Comparison of ENCODE assay signal across 3 cellular contexts in the genomic region with DNA sequence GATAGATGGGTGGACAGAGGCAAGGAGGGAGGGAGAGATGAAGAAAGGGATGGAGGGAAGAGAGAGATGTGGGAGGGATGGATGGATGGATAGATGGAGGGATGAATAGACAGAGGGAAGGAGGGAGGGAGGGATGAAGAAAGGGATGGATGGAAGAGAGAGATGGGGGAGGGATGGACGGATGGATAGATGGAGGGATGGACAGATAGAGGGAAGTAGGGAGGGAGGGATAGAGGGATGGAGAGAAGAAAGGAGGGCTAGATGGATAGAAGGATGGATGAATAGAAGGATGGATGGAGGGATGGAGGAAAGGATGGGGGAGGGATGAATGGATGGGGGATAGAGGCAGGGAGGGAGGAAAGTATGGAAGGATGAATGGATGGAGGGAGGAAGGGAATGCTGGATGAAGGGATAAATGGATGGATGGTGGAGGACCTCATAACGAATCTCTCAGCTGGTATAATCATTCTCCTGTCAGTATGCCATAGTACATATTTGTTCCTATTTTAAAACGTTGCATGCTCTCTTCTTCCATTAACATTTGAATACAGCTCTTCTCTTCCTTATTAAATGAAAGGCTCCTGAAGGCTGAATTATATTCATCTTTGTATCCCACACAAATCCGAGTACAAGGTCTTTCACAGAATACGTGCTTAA.
TF ChIP-seq lines count a peak whose summit lies in the region.

No MANE protein-coding gene starts in this region.

TF ChIP-seq in HepG2, 621 proteins besides CTCF, POLR2A, EP300 and RAD21 (continues in another document):
- TF ChIP-seq ZNF614 (CRISPR knock-in tag; IDR thresholded peaks at IDR 0.05; ENCODE audit: borderline replicate concordance): no peak
- TF ChIP-seq, protein P1, sequence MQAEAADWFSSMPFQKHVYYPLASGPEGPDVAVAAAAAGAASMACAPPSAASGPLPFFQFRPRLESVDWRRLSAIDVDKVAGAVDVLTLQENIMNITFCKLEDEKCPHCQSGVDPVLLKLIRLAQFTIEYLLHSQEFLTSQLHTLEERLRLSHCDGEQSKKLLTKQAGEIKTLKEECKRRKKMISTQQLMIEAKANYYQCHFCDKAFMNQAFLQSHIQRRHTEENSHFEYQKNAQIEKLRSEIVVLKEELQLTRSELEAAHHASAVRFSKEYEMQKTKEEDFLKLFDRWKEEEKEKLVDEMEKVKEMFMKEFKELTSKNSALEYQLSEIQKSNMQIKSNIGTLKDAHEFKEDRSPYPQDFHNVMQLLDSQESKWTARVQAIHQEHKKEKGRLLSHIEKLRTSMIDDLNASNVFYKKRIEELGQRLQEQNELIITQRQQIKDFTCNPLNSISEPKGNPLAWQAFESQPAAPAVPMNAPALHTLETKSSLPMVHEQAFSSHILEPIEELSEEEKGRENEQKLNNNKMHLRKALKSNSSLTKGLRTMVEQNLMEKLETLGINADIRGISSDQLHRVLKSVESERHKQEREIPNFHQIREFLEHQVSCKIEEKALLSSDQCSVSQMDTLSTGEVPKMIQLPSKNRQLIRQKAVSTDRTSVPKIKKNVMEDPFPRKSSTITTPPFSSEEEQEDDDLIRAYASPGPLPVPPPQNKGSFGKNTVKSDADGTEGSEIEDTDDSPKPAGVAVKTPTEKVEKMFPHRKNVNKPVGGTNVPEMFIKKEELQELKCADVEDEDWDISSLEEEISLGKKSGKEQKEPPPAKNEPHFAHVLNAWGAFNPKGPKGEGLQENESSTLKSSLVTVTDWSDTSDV (CRISPR knock-in tag; IDR thresholded peaks at IDR 0.05): no peak
- TF ChIP-seq, protein P2, sequence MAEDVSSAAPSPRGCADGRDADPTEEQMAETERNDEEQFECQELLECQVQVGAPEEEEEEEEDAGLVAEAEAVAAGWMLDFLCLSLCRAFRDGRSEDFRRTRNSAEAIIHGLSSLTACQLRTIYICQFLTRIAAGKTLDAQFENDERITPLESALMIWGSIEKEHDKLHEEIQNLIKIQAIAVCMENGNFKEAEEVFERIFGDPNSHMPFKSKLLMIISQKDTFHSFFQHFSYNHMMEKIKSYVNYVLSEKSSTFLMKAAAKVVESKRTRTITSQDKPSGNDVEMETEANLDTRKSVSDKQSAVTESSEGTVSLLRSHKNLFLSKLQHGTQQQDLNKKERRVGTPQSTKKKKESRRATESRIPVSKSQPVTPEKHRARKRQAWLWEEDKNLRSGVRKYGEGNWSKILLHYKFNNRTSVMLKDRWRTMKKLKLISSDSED (CRISPR knock-in tag; IDR thresholded peaks at IDR 0.05): no peak
- no peak for TF ChIP-seq ARID2 (CRISPR knock-in tag; IDR thresholded peaks at IDR 0.05; ENCODE audit: borderline replicate concordance)
- no peak for TF ChIP-seq NFE2 (CRISPR knock-in tag; IDR thresholded peaks at IDR 0.05)
- TF ChIP-seq FOXM1 (CRISPR knock-in tag; IDR thresholded peaks at IDR 0.05): no peak
- no peak for TF ChIP-seq HHEX (CRISPR knock-in tag; IDR thresholded peaks at IDR 0.05)
- TF ChIP-seq PCBP2 (optimal IDR thresholded peaks at IDR 0.05; ENCODE audit: low read depth, low read length, poor library complexity, severe bottlenecking): peak; percentile 67
- TF ChIP-seq MYC (CRISPR knock-in tag; IDR thresholded peaks at IDR 0.05; ENCODE audit: borderline replicate concordance): no peak
- TF ChIP-seq, protein P3, sequence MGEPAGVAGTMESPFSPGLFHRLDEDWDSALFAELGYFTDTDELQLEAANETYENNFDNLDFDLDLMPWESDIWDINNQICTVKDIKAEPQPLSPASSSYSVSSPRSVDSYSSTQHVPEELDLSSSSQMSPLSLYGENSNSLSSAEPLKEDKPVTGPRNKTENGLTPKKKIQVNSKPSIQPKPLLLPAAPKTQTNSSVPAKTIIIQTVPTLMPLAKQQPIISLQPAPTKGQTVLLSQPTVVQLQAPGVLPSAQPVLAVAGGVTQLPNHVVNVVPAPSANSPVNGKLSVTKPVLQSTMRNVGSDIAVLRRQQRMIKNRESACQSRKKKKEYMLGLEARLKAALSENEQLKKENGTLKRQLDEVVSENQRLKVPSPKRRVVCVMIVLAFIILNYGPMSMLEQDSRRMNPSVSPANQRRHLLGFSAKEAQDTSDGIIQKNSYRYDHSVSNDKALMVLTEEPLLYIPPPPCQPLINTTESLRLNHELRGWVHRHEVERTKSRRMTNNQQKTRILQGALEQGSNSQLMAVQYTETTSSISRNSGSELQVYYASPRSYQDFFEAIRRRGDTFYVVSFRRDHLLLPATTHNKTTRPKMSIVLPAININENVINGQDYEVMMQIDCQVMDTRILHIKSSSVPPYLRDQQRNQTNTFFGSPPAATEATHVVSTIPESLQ (CRISPR knock-in tag; conservative IDR thresholded peaks at IDR 0.05): no peak
- no peak for TF ChIP-seq ERF (CRISPR knock-in tag; IDR thresholded peaks at IDR 0.05)
- TF ChIP-seq HNRNPK (IDR thresholded peaks at IDR 0.05; ENCODE audit: low read depth, low read length, poor library complexity, severe bottlenecking): peak; percentile 96
- TF ChIP-seq MXD4 (CRISPR knock-in tag; IDR thresholded peaks at IDR 0.05): no peak
- peak; percentile 3; the same call in 1 of the 2 replicates for TF ChIP-seq SP1 (IDR thresholded peaks at IDR 0.05)
- TF ChIP-seq SP1 (CRISPR knock-in tag; IDR thresholded peaks at IDR 0.05): no peak

TF ChIP-seq in IMR-90, 13 proteins besides CTCF, POLR2A, EP300 and RAD21:
- no peak for TF ChIP-seq RCOR1 (IDR thresholded peaks at IDR 0.05; ENCODE audit: insufficient replicate concordance, low read length)
- TF ChIP-seq BHLHE40 (IDR thresholded peaks at IDR 0.05; ENCODE audit: low read depth, low read length): no peak
- no peak for TF ChIP-seq CEBPB (IDR thresholded peaks at IDR 0.05; ENCODE audit: low read depth, low read length)
- TF ChIP-seq MXI1 (IDR thresholded peaks at IDR 0.05; ENCODE audit: borderline replicate concordance, low read depth, low read length): no peak
- TF ChIP-seq CHD1 (IDR thresholded peaks at IDR 0.05; ENCODE audit: low read depth, low read length): no peak
- TF ChIP-seq, protein P4, sequence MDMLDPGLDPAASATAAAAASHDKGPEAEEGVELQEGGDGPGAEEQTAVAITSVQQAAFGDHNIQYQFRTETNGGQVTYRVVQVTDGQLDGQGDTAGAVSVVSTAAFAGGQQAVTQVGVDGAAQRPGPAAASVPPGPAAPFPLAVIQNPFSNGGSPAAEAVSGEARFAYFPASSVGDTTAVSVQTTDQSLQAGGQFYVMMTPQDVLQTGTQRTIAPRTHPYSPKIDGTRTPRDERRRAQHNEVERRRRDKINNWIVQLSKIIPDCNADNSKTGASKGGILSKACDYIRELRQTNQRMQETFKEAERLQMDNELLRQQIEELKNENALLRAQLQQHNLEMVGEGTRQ (IDR thresholded peaks at IDR 0.05; ENCODE audit: low read depth, low read length): no peak
- TF ChIP-seq, protein P5, sequence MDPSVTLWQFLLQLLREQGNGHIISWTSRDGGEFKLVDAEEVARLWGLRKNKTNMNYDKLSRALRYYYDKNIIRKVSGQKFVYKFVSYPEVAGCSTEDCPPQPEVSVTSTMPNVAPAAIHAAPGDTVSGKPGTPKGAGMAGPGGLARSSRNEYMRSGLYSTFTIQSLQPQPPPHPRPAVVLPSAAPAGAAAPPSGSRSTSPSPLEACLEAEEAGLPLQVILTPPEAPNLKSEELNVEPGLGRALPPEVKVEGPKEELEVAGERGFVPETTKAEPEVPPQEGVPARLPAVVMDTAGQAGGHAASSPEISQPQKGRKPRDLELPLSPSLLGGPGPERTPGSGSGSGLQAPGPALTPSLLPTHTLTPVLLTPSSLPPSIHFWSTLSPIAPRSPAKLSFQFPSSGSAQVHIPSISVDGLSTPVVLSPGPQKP (IDR thresholded peaks at IDR 0.05; ENCODE audit: borderline replicate concordance, low read depth, low read length): no peak
- no peak for TF ChIP-seq NFE2L2 (IDR thresholded peaks at IDR 0.05; ENCODE audit: low read depth, low read length)
- TF ChIP-seq MAFK (IDR thresholded peaks at IDR 0.05; ENCODE audit: low read depth, low read length): no peak
- no peak for TF ChIP-seq MAZ (IDR thresholded peaks at IDR 0.05; ENCODE audit: borderline replicate concordance, low read depth, low read length)
- TF ChIP-seq FOS (IDR thresholded peaks at IDR 0.05; ENCODE audit: low read depth, low read length): no peak
- no peak for TF ChIP-seq RFX5 (IDR thresholded peaks at IDR 0.05; ENCODE audit: low read depth, low read length)
- no peak for TF ChIP-seq SMC3 (IDR thresholded peaks at IDR 0.05; ENCODE audit: low read depth, low read length)

TF ChIP-seq in K562, 482 proteins besides CTCF, POLR2A, EP300 and RAD21:
- TF ChIP-seq, protein P6, sequence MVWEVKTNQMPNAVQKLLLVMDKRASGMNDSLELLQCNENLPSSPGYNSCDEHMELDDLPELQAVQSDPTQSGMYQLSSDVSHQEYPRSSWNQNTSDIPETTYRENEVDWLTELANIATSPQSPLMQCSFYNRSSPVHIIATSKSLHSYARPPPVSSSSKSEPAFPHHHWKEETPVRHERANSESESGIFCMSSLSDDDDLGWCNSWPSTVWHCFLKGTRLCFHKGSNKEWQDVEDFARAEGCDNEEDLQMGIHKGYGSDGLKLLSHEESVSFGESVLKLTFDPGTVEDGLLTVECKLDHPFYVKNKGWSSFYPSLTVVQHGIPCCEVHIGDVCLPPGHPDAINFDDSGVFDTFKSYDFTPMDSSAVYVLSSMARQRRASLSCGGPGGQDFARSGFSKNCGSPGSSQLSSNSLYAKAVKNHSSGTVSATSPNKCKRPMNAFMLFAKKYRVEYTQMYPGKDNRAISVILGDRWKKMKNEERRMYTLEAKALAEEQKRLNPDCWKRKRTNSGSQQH (CRISPR knock-in tag; IDR thresholded peaks at IDR 0.05): 0 out of 2 replicates have a peak, but pooled peaks have one; percentile 39
- no peak for TF ChIP-seq TOE1 (IDR thresholded peaks at IDR 0.05; ENCODE audit: borderline replicate concordance)
- no peak for TF ChIP-seq TOE1 (CRISPR knock-in tag; IDR thresholded peaks at IDR 0.05; ENCODE audit: borderline replicate concordance, low read depth)
